1 cellular context compared by ENCODE assay signal in the genomic region with DNA sequence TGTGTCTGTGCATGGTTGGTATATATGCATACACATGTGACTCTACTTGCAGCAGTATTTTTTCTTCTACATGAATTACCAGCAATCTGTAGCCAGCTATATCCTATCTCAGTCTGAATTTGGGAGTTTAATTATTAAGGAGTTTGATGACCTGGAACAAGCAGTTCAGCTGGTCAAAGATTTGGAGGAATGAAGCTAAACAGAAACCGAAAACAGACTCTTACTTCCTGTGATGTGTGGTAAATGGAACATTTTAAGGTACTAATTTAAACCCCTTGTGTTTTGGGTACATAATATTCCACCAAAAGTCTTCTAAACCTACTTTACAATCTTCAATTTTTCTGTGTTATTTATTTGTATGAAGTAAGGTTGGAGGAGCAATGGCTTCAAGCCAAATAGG.
TF ChIP-seq lines count a peak whose summit lies in the region.

No MANE protein-coding gene starts in this region.

TF ChIP-seq in liver, 16 proteins besides CTCF, POLR2A, EP300 and RAD21 (continued from another document):
- TF ChIP-seq NR2F2 (IDR thresholded peaks at IDR 0.05) (no peak), HNF4A (conservative IDR thresholded peaks at IDR 0.05) (peak; percentile 36 to 53), HNF4G (IDR thresholded peaks at IDR 0.05) (no peak), GABPA (IDR thresholded peaks at IDR 0.05 in 1 of 2, conservative IDR thresholded peaks at IDR 0.05 in 1 of 2) (peak in 1 of 2 donors; percentile 51), SP1 (IDR thresholded peaks at IDR 0.05) (peak; percentile 49), JUND (IDR thresholded peaks at IDR 0.05) (no peak), FOXA1 (IDR thresholded peaks at IDR 0.05) (no peak), RXRA (IDR thresholded peaks at IDR 0.05) (peak; percentile 58 to 69), TAF1 (conservative IDR thresholded peaks at IDR 0.05) (no peak), FOXA2 (IDR thresholded peaks at IDR 0.05) (no peak)
- TF ChIP-seq, protein P1, sequence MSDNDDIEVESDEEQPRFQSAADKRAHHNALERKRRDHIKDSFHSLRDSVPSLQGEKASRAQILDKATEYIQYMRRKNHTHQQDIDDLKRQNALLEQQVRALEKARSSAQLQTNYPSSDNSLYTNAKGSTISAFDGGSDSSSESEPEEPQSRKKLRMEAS (IDR thresholded peaks at IDR 0.05), result no peak
- TF ChIP-seq, protein P2, sequence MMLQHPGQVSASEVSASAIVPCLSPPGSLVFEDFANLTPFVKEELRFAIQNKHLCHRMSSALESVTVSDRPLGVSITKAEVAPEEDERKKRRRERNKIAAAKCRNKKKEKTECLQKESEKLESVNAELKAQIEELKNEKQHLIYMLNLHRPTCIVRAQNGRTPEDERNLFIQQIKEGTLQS (IDR thresholded peaks at IDR 0.05), result no peak
